ENCODE assay signal across 1 cellular context in genomic region chr3:98532709-98533571, GRCh38.
TF ChIP-seq lines count a peak whose summit lies in the region.

No MANE protein-coding gene starts in this region.

TF ChIP-seq in GM12878, 131 proteins besides CTCF, POLR2A, EP300 and RAD21 (continued from another document and continues in another):
- TF ChIP-seq ZBTB33 (IDR thresholded peaks at IDR 0.05) (no peak), FOXM1 (IDR thresholded peaks at IDR 0.05; ENCODE audit: low read depth, low read length) (no peak), USF2 (IDR thresholded peaks at IDR 0.05; ENCODE audit: borderline replicate concordance, low read depth, low read length) (no peak), JUNB (IDR thresholded peaks at IDR 0.05) (no peak), USF1 (IDR thresholded peaks at IDR 0.05; ENCODE audit: borderline replicate concordance, extremely low read length, insufficient read depth, low read depth, low read length) (no peak), PML (IDR thresholded peaks at IDR 0.05; ENCODE audit: low read length) (peak; percentile 70), ZNF592 (IDR thresholded peaks at IDR 0.05) (no peak), BCLAF1 (IDR thresholded peaks at IDR 0.05) (no peak), ZNF622 (IDR thresholded peaks at IDR 0.05) (no peak), ASH2L (IDR thresholded peaks at IDR 0.05; ENCODE audit: borderline replicate concordance, low read depth) (no peak), POLR2AphosphoS5 (IDR thresholded peaks at IDR 0.05; ENCODE audit: low read length) (peak; percentile 78), RFX5 (IDR thresholded peaks at IDR 0.05; ENCODE audit: low read depth, low read length) (no peak), MEF2B (IDR thresholded peaks at IDR 0.05; ENCODE audit: partially characterized antibody, poor library complexity, severe bottlenecking) (no peak), HDAC6 (IDR thresholded peaks at IDR 0.05; ENCODE audit: unreplicated experiment) (no peak), ZBTB4 (CRISPR knock-in tag; IDR thresholded peaks at IDR 0.05) (peak; percentile 78; the same call in 1 of the 2 replicates), MTA2 (IDR thresholded peaks at IDR 0.05; ENCODE audit: low read depth) (no peak), SREBF2 (IDR thresholded peaks at IDR 0.05; ENCODE audit: low read length) (no peak), NFIC (IDR thresholded peaks at IDR 0.05; ENCODE audit: low read depth, low read length) (peak; percentile 33; the same call in 1 of the 2 replicates), YY1 (IDR thresholded peaks at IDR 0.05; ENCODE audit: low read depth, low read length) (0 out of 2 replicates have a peak, but pooled peaks have one; percentile 15), ELK1 (IDR thresholded peaks at IDR 0.05; ENCODE audit: low read depth, low read length) (no peak), PAX5 (IDR thresholded peaks at IDR 0.05; ENCODE audit: borderline replicate concordance, low read depth, low read length) (no peak), TCF3 (IDR thresholded peaks at IDR 0.05; ENCODE audit: borderline replicate concordance, insufficient read depth, low read depth, low read length) (no peak), PRDM15 (CRISPR knock-in tag; IDR thresholded peaks at IDR 0.05) (no peak), BACH1 (IDR thresholded peaks at IDR 0.05; ENCODE audit: borderline replicate concordance) (peak; percentile 10; the same call in 1 of the 2 replicates), HSF1 (IDR thresholded peaks at IDR 0.05; ENCODE audit: low read depth, low read length) (no peak), SUPT20H (IDR thresholded peaks at IDR 0.05; ENCODE audit: borderline replicate concordance, control insufficient read depth, low read depth, low read length) (no peak), MXI1 (IDR thresholded peaks at IDR 0.05; ENCODE audit: low read depth, low read length) (no peak), ZBTB11 (CRISPR knock-in tag; IDR thresholded peaks at IDR 0.05) (no peak), SMC3 (IDR thresholded peaks at IDR 0.05; ENCODE audit: borderline replicate concordance, low read length) (no peak)
